Comparison of ENCODE assay signal across 8 cellular contexts in the genomic region with DNA sequence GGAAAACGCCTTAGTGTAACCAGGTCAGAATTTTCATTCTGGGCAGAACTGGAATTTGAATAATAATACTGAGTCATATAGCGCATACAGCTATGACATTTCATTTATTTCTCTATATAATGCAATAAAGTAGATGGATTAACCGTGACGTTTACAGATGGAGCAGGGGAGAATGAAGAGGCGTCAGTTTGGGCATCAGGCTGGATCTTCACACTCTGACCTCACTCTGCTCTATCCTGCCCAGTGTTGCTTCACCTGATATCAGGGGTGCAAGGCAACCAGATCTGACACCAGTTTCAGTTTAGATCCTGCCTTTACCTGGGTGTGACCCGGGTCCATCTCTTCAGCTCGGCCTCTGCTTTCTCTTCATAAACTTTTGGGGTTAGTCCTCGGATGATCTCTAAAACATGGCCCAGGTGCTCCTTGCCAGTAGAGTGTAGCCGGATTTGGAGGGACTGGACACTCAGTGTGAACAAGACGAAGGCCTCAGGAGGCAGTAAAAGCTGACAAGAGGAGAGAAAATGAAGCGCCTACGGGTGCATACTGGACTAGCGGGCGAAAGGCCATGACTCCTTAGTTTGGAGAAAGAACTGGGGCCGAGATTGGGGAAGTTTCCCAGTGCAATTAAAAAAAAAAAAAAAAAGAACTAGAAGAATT. TPM values are rescaled to one million over a fixed set of nuclear protein-coding genes. Genes with fewer than 3 reads are reported as not detected.
DNase-seq lines count a peak whose midpoint lies in the region; ATAC-seq and TF ChIP-seq lines count a peak whose summit lies in the region.

No MANE protein-coding gene starts in this region.

- H3K36me3 ChIP-seq in HUES48 (ENCODE audit: control insufficient read depth, insufficient read depth, low read length) (peaks cover 24% of the 10 kb centered on the region), brain microvascular endothelial cell (replicated peaks) (peaks cover 30% of the 10 kb centered on the region), lung (ENCODE audit: control insufficient read depth in 2 of 2, insufficient read depth in 2 of 2, low read length in 2 of 2) (peaks cover 0 to 6% of the 10 kb centered on the region in 2 donors), uterus (no peaks in the 10 kb centered on the region)

- DNase-seq in brain microvascular endothelial cell (no peak), lung (ENCODE audit: low spot score) (no peak), uterus (no peak), NCI-H187 treated with DMSO at 0.1 percent for 48 hours (lab: John Stamatoyannopoulos, UW) (no peak), SHP77 treated with DMSO at 0.1 percent for 48 hours (lab: John Stamatoyannopoulos, UW) (no peak)
- no peak for DNase-seq in stimulated activated CD4-positive, alpha-beta T cell treated with anti-CD3 and anti-CD28 coated beads, Interleukin-2, amount 100 ng/mL, for 24 hours

- in situ Hi-C loops in brain microvascular endothelial cell (cut with HindIII; ENCODE audit: low pct_ligation_motif_present, low sequenced_read_pairs), result no loop called here

- H3K4me3 ChIP-seq in HUES48 (ENCODE audit: low read depth, low read length) (peak overlapping the region; percentile 96), brain microvascular endothelial cell (ENCODE audit: low read depth, low read length) (peak overlapping the region; percentile 93), lung (peak overlapping the region; percentile 34), uterus (peak overlapping the region; percentile 75 to 99)

- peaks cover 26% of the 10 kb centered on the region for H3K4me1 ChIP-seq in HUES48 (ENCODE audit: control insufficient read depth, insufficient read depth, low read length)
- H3K4me1 ChIP-seq in lung (ENCODE audit: control insufficient read depth in 2 of 2, insufficient read depth in 2 of 2, low read length in 2 of 2), result peaks cover 12 to 21% of the 10 kb centered on the region in 2 donors
- H3K4me1 ChIP-seq in uterus, result peaks cover 0 to 10% of the 10 kb centered on the region in 2 donors

- no peak for TF ChIP-seq POLR2A in uterus (IDR thresholded peaks at IDR 0.05)

- no peak overlapping the region for H3K9ac ChIP-seq in HUES48 (ENCODE audit: low read depth, low read length)

- no peaks in the 10 kb centered on the region for H3K27me3 ChIP-seq in HUES48 (ENCODE audit: control insufficient read depth, insufficient read depth, low read length)
- H3K27me3 ChIP-seq in brain microvascular endothelial cell (replicated peaks), result no peaks in the 10 kb centered on the region
- H3K27me3 ChIP-seq in lung (ENCODE audit: control insufficient read depth, insufficient read depth), result no peaks in the 10 kb centered on the region
- H3K27me3 ChIP-seq in uterus, result no peaks in the 10 kb centered on the region

- intact Hi-C loops in uterus (cut with DNase I; ENCODE audit: low total_unique reads), result no loop called here

- no peak for TF ChIP-seq CTCF in brain microvascular endothelial cell (IDR thresholded peaks at IDR 0.05; ENCODE audit: low read depth, low read length, missing control alignments)
- TF ChIP-seq CTCF in lung (IDR thresholded peaks at IDR 0.05; ENCODE audit: control extremely low read depth, extremely low read depth), result no peak
- no peak for TF ChIP-seq CTCF in uterus (IDR thresholded peaks at IDR 0.05)

- ATAC-seq in GM18907 (IDR thresholded peaks at IDR 0.05; ENCODE audit: unreplicated experiment) (peak; percentile 1), lung (ENCODE audit: insufficient read depth, low FRiP score) (no peak)

- H3K9me3 ChIP-seq in HUES48 (ENCODE audit: control insufficient read depth, insufficient read depth, low read length), result no peaks in the 10 kb centered on the region
- no peaks in the 10 kb centered on the region for H3K9me3 ChIP-seq in lung (ENCODE audit: control insufficient read depth in 2 of 2, insufficient read depth in 1 of 2, low read length in 1 of 2)
- H3K9me3 ChIP-seq in uterus, result no peaks in the 10 kb centered on the region

- WGBS in lung, 2 donors, result 24 to 34% methylated on average over 15 of the region's 15 CpGs

- H3K27ac ChIP-seq in HUES48 (ENCODE audit: low read depth, low read length), result peak overlapping the region; percentile 99
- peak overlapping the region; percentile 99 for H3K27ac ChIP-seq in brain microvascular endothelial cell
- H3K27ac ChIP-seq in lung (ENCODE audit: low read depth in 1 of 2, low read length in 1 of 2), result peak overlapping the region; percentile 88 to 99
- H3K27ac ChIP-seq in uterus, result peak overlapping the region; percentile 98 to 99

RNA-seq across cellular contexts. Expression of gene ZYX, which starts 1.4 kb away (rescaled TPM):
- total RNA-seq in lung (100 to 1,000 TPM; 100 to 310 TPM), uterus (100 to 1,000 TPM in 2 of 4 donors, 10 to 100 TPM in 2; 46.0 to 494 (median 95.9) TPM)
- 100 to 1,000 TPM in 1 of 2 donors, 10 to 100 TPM in 1; 98.9 to 266 TPM for polyA plus RNA-seq in lung

RNA-seq across cellular contexts. Expression of gene FAM131B, which starts 17.2 kb away (rescaled TPM):
- total RNA-seq in lung (1 to 10 TPM in 1 of 2 donors, under 1 TPM in 1; 0.80 to 1.1 TPM), uterus (10 to 100 TPM in 1 of 4 donors, 1 to 10 TPM in 3; 1.2 to 10.6 (median 6.5) TPM)
- under 1 TPM; 0.18 to 0.29 TPM for polyA plus RNA-seq in lung

RNA-seq across cellular contexts. Expression of gene EPHA1, which starts 28.9 kb away (rescaled TPM):
- total RNA-seq in lung, result 10 to 100 TPM in 1 of 2 donors, 1 to 10 TPM in 1; 6.1 to 13.3 TPM
- polyA plus RNA-seq in lung, result 1 to 10 TPM; 4.2 to 5.7 TPM
- total RNA-seq in uterus, result 1 to 10 TPM in 3 of 4 donors, not detected in 1; 1.3 to 5.6 (median 1.9) TPM

Comparison
In these comparisons a context has a peak if more than half of its experiments do, and no peak if none do; other contexts are left out.
1. H3K4me3 ChIP-seq: peak in every context shown above with its lines; median percentile 96 in HUES48; 93 in brain microvascular endothelial cell; 87 in uterus; 34 in lung.